ENCODE assay signal across 11 cellular contexts in genomic region chr6:26170181-26170580, GRCh38.
DNase-seq lines count a peak whose midpoint lies in the region; ATAC-seq, FAIRE-seq and TF ChIP-seq lines count a peak whose summit lies in the region.
"Had no signal": no experiment of that assay in that cellular context is flagged by ENCODE, and none has a peak within 500 bp of the region (broad histone marks: within the 10 kb centered on the region; RNA-seq: fewer than 3 reads in every experiment).

No MANE protein-coding gene starts in this region.

- H3K4me3 ChIP-seq in BLaER1 (no peak overlapping the region), GM12864 (ENCODE audit: low read depth, low read length) (peak overlapping the region; percentile 40), SK-N-MC (peak overlapping the region; percentile 74)

- peaks cover 3% of the 10 kb centered on the region for H3K27me3 Mint-ChIP-seq in glutamatergic neuron (ENCODE audit: unreplicated experiment)

- H3K27ac Mint-ChIP-seq in glutamatergic neuron (ENCODE audit: unreplicated experiment) = no peak overlapping the region

- H3K4me3 Mint-ChIP-seq in glutamatergic neuron (ENCODE audit: unreplicated experiment) = peak overlapping the region; percentile 7

- no peak for ATAC-seq in GM18909 (IDR thresholded peaks at IDR 0.05; ENCODE audit: poor library complexity, unreplicated experiment)
- ATAC-seq: left cardiac atrium had no signal

- H3K4me1 ChIP-seq in BLaER1 = peaks cover 39% of the 10 kb centered on the region

- no peaks in the 10 kb centered on the region for H3K27me3 ChIP-seq in BLaER1
- H3K27me3 ChIP-seq: neutrophil had no signal

- H3K36me3 ChIP-seq in BLaER1 (peaks cover 20% of the 10 kb centered on the region), SK-N-MC (ENCODE audit: insufficient read depth, low read length) (no peaks in the 10 kb centered on the region)
- H3K36me3 ChIP-seq: neutrophil had no signal

- H3K9ac ChIP-seq in BLaER1 = no peak overlapping the region
- peak overlapping the region; percentile 77 for H3K9ac ChIP-seq in SK-N-MC (ENCODE audit: insufficient read length)

- TF ChIP-seq CTCF in GM12864 (IDR thresholded peaks at IDR 0.05; ENCODE audit: low read depth, low read length, missing control alignments) (no peak), glutamatergic neuron (IDR thresholded peaks at IDR 0.05; ENCODE audit: partially characterized antibody, unreplicated experiment) (no peak)

- no peak for FAIRE-seq in GM12891 (lab: Jason Lieb, UNC)

- H3K9me3 ChIP-seq in BLaER1 (no peaks in the 10 kb centered on the region), SK-N-MC (ENCODE audit: low read depth, low read length) (no peaks in the 10 kb centered on the region)
- H3K9me3 ChIP-seq: neutrophil had no signal

- peaks cover 4% of the 10 kb centered on the region for H3K4me1 Mint-ChIP-seq in glutamatergic neuron (ENCODE audit: low read depth, unreplicated experiment)

- TF ChIP-seq POLR2A in GM12891 (IDR thresholded peaks at IDR 0.05; ENCODE audit: low read depth, low read length) = no peak

- H3K27ac ChIP-seq in BLaER1 = no peak overlapping the region
- peak overlapping the region; percentile 97 for H3K27ac ChIP-seq in SK-N-MC

- H3K36me3 Mint-ChIP-seq in glutamatergic neuron (ENCODE audit: unreplicated experiment) = no peaks in the 10 kb centered on the region

- DNase-seq in GM12864 (ENCODE audit: low read depth) (no peak), SK-N-MC (ENCODE audit: low read depth, low spot score) (no peak), glutamatergic neuron (no peak), GM12891 (ENCODE audit: insufficient read length, low spot score) (no peak), NCI-H226 (no peak), NCI-H1694 treated with DMSO at 0.1 percent for 48 hours (lab: John Stamatoyannopoulos, UW) (no peak)
- DNase-seq: DMS153, left cardiac atrium had no signal

- peaks cover 4% of the 10 kb centered on the region for H3K9me3 Mint-ChIP-seq in glutamatergic neuron (ENCODE audit: unreplicated experiment)

- peak overlapping the region; percentile 77; the same call in 1 of the 2 replicates for H3K4me2 ChIP-seq in BLaER1

- peaks cover 23% of the 10 kb centered on the region; the same call in 1 of the 2 replicates for H4K20me1 ChIP-seq in BLaER1

TF ChIP-seq in GM12891, 5 proteins besides CTCF, POLR2A, EP300 and RAD21:
- TF ChIP-seq PAX5 (IDR thresholded peaks at IDR 0.05; ENCODE audit: insufficient read depth, low read length, severe bottlenecking) (no peak), POU2F2 (IDR thresholded peaks at IDR 0.05; ENCODE audit: low read depth, low read length) (no peak), POLR2AphosphoS5 (IDR thresholded peaks at IDR 0.05; ENCODE audit: low read depth, low read length) (no peak), SPI1 (IDR thresholded peaks at IDR 0.05; ENCODE audit: low read depth, low read length) (no peak), TAF1 (IDR thresholded peaks at IDR 0.05; ENCODE audit: low read depth, low read length) (no peak; the same call in 1 of the 2 replicates)
